ENCODE assay signal across 8 cellular contexts in the genomic region with DNA sequence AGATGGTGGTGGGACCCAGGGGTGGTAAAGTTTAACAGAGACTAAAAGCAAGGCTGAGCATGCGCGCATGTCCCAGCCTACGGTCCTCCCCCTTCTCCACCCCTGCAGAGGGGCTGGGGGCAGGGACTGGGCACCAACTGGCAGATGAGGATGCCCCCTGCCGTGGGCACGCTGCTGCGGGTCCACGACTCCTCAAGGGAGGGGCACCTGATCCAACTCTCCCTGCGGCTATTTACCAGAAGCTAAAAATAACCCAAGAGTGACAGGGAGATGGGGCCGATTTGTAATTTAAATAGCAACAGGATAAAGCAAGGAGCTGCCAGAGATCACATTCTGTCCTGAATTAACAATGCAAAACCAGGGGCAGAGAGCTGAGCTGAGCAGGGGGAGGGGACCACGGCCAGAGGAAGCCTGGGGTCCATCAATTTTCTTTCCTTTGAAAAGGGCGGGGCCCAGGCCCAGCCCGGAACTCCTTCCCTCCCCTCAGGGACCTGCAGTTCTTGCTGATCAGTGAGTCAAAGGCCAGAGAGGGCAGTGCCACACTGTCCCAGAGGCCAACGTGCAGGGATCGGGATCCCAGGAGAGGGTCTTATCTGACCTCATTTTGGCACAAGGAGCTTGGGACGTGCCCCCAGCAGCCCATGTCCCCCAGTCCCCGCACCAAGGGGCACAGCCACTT. TPM values are rescaled to one million over a fixed set of nuclear protein-coding genes. Genes with fewer than 3 reads are reported as not detected.
A peak's percentile ranks its signal among the peaks of the same experiment; 100 is the strongest.
DNase-seq lines count a peak whose midpoint lies in the region; ATAC-seq, FAIRE-seq and TF ChIP-seq lines count a peak whose summit lies in the region.

No MANE protein-coding gene starts in this region.

- peak overlapping the region; percentile 40 for H3K4me3 Mint-ChIP-seq in natural killer cell treated with Interleukin-12 subunit alpha and Interleukin-12 subunit beta and Interleukin-15 and Interleukin-18, amount 100 ng/mL, for 72 hours
- no peak overlapping the region for H3K4me3 Mint-ChIP-seq in natural killer cell
- H3K4me3 Mint-ChIP-seq in astrocyte (ENCODE audit: unreplicated experiment) = no peak overlapping the region

- no peak for TF ChIP-seq CTCF in natural killer cell (IDR thresholded peaks at IDR 0.05)
- TF ChIP-seq CTCF in astrocyte (IDR thresholded peaks at IDR 0.05; ENCODE audit: insufficient read depth, low read depth, low read length) = no peak
- no peak for TF ChIP-seq CTCF in left lung (IDR thresholded peaks at IDR 0.05)
- no peak for TF ChIP-seq CTCF in MM.1S (IDR thresholded peaks at IDR 0.05; ENCODE audit: low read length)

- no peak for ATAC-seq in natural killer cell treated with Interleukin-12 subunit alpha and Interleukin-12 subunit beta and Interleukin-15 and Interleukin-18, amount 100 ng/mL, for 72 hours
- ATAC-seq in natural killer cell (no peak), left lung (peak; percentile 24), aorta (ENCODE audit: low FRiP score) (peak; percentile 26), GM19397 (IDR thresholded peaks at IDR 0.05; ENCODE audit: unreplicated experiment) (no peak)

- H3K79me2 ChIP-seq in astrocyte (ENCODE audit: insufficient read depth, low read length) = no peaks in the 10 kb centered on the region
- H3K79me2 ChIP-seq in MM.1S (ENCODE audit: low read length) = no peaks in the 10 kb centered on the region

- WGBS in aorta, 2 donors = 36 to 38% methylated on average over 16 of the region's 16 CpGs

- H3K9ac ChIP-seq in astrocyte (ENCODE audit: low read length) (no peak overlapping the region), MM.1S (ENCODE audit: low read length) (no peak overlapping the region)

- peak overlapping the region; percentile 6 for H2AFZ ChIP-seq in astrocyte (ENCODE audit: low read depth, low read length)
- no peak overlapping the region for H2AFZ ChIP-seq in MM.1S (ENCODE audit: low read length)

- H3K27ac Mint-ChIP-seq in natural killer cell treated with Interleukin-12 subunit alpha and Interleukin-12 subunit beta and Interleukin-15 and Interleukin-18, amount 100 ng/mL, for 72 hours = no peak overlapping the region
- H3K27ac Mint-ChIP-seq in natural killer cell = no peak overlapping the region
- H3K27ac Mint-ChIP-seq in astrocyte (ENCODE audit: unreplicated experiment) = no peak overlapping the region

- no peak for DNase-seq in natural killer cell treated with Interleukin-12 subunit alpha and Interleukin-12 subunit beta and Interleukin-15 and Interleukin-18, amount 100 ng/mL, for 72 hours (ENCODE audit: low spot score)
- no peak for DNase-seq in natural killer cell
- no peak for DNase-seq in astrocyte (ENCODE audit: low read depth)
- DNase-seq in left lung = no peak
- no peak for DNase-seq in aorta
- DNase-seq in MM.1S = no peak
- DNase-seq in dermis blood vessel endothelial cell = no peak

- peaks cover 5 to 39% of the 10 kb centered on the region in 2 donors for H3K27me3 Mint-ChIP-seq in natural killer cell treated with Interleukin-12 subunit alpha and Interleukin-12 subunit beta and Interleukin-15 and Interleukin-18, amount 100 ng/mL, for 72 hours
- H3K27me3 Mint-ChIP-seq in natural killer cell (ENCODE audit: low read depth in 2 of 2) = peaks cover 14 to 30% of the 10 kb centered on the region in 2 donors
- H3K27me3 Mint-ChIP-seq in astrocyte (ENCODE audit: low read depth, unreplicated experiment) = peaks cover 10% of the 10 kb centered on the region

- H3F3A ChIP-seq in MM.1S (ENCODE audit: insufficient read depth, low read length) = no peaks in the 10 kb centered on the region

- H3K9me3 ChIP-seq in astrocyte (ENCODE audit: insufficient read depth, low read depth, low read length) (no peaks in the 10 kb centered on the region), left lung (no peaks in the 10 kb centered on the region), aorta (ENCODE audit: control insufficient read depth, low read length) (no peaks in the 10 kb centered on the region), MM.1S (replicated peaks; ENCODE audit: insufficient read depth, low read length) (no peaks in the 10 kb centered on the region)

- no peak overlapping the region for H3K4me3 ChIP-seq in astrocyte (ENCODE audit: insufficient read depth, low read depth, low read length)
- peak overlapping the region in 1 of 2 donors; percentile 9 for H3K4me3 ChIP-seq in left lung
- no peak overlapping the region for H3K4me3 ChIP-seq in aorta (ENCODE audit: low read length in 2 of 2)
- no peak overlapping the region for H3K4me3 ChIP-seq in MM.1S (ENCODE audit: low read length)

- no peaks in the 10 kb centered on the region for H3K36me3 Mint-ChIP-seq in natural killer cell treated with Interleukin-12 subunit alpha and Interleukin-12 subunit beta and Interleukin-15 and Interleukin-18, amount 100 ng/mL, for 72 hours
- no peaks in the 10 kb centered on the region for H3K36me3 Mint-ChIP-seq in natural killer cell
- no peaks in the 10 kb centered on the region for H3K36me3 Mint-ChIP-seq in astrocyte (ENCODE audit: low read depth, unreplicated experiment)

- FAIRE-seq in astrocyte (lab: Jason Lieb, UNC) = no peak

- H3K9me3 Mint-ChIP-seq in natural killer cell treated with Interleukin-12 subunit alpha and Interleukin-12 subunit beta and Interleukin-15 and Interleukin-18, amount 100 ng/mL, for 72 hours = no peaks in the 10 kb centered on the region
- no peaks in the 10 kb centered on the region for H3K9me3 Mint-ChIP-seq in natural killer cell
- no peaks in the 10 kb centered on the region for H3K9me3 Mint-ChIP-seq in astrocyte (ENCODE audit: unreplicated experiment)

- H3K36me3 ChIP-seq in astrocyte (ENCODE audit: insufficient read depth, low read length) (no peaks in the 10 kb centered on the region), left lung (no peaks in the 10 kb centered on the region), aorta (ENCODE audit: control insufficient read depth in 1 of 2, insufficient read depth in 2 of 2, low read length in 1 of 2) (no peaks in the 10 kb centered on the region), MM.1S (replicated peaks; ENCODE audit: insufficient read depth, low read length) (no peaks in the 10 kb centered on the region)

- peaks cover 9 to 14% of the 10 kb centered on the region in 2 donors for H3K4me1 Mint-ChIP-seq in natural killer cell treated with Interleukin-12 subunit alpha and Interleukin-12 subunit beta and Interleukin-15 and Interleukin-18, amount 100 ng/mL, for 72 hours (ENCODE audit: low read depth in 2 of 2)
- H3K4me1 Mint-ChIP-seq in natural killer cell (peaks cover 0 to 6% of the 10 kb centered on the region in 2 donors), astrocyte (ENCODE audit: low read depth, unreplicated experiment) (peaks cover 18% of the 10 kb centered on the region)

- intact Hi-C loops in natural killer cell (cut with micrococcal nuclease) = no loop called here
- intact Hi-C loops in left lung (cut with DNase I) = no loop called here
- intact Hi-C loops in aorta (cut with DNase I) = no loop called here

- H4K20me1 ChIP-seq in astrocyte (ENCODE audit: insufficient read depth, low read length) (no peaks in the 10 kb centered on the region), MM.1S (ENCODE audit: insufficient read depth, low read length) (no peaks in the 10 kb centered on the region)

- H3K4me2 ChIP-seq in astrocyte (ENCODE audit: low read length) (peak overlapping the region; percentile 74), MM.1S (ENCODE audit: low read depth, low read length) (no peak overlapping the region)

- H3K27me3 ChIP-seq in astrocyte (ENCODE audit: insufficient read depth, low read length) (peaks cover 3% of the 10 kb centered on the region), left lung (peaks cover 2 to 10% of the 10 kb centered on the region in 2 donors), aorta (ENCODE audit: control insufficient read depth in 1 of 2, insufficient read depth in 2 of 2, low read length in 1 of 2) (no peaks in the 10 kb centered on the region), MM.1S (replicated peaks; ENCODE audit: insufficient read depth, low read length) (peaks cover 46% of the 10 kb centered on the region)

- H3K27ac ChIP-seq in astrocyte (ENCODE audit: low read depth, low read length) (no peak overlapping the region), left lung (peak overlapping the region; percentile 62 to 90), aorta (ENCODE audit: low read depth in 1 of 2, low read length in 2 of 2) (no peak overlapping the region), MM.1S (ENCODE audit: low read length) (no peak overlapping the region)

- H3K4me1 ChIP-seq in astrocyte (ENCODE audit: insufficient read depth, low read length) = peaks cover 8% of the 10 kb centered on the region
- H3K4me1 ChIP-seq in left lung = peaks cover 12 to 91% of the 10 kb centered on the region in 2 donors
- no peaks in the 10 kb centered on the region for H3K4me1 ChIP-seq in aorta (ENCODE audit: control insufficient read depth in 1 of 2, insufficient read depth in 2 of 2, low read length in 2 of 2)
- H3K4me1 ChIP-seq in MM.1S (ENCODE audit: low read length) = no peaks in the 10 kb centered on the region

- H3K9me2 ChIP-seq in MM.1S (replicated peaks; ENCODE audit: insufficient read depth, low read length) = no peaks in the 10 kb centered on the region

RNA-seq across cellular contexts. Expression of a gene that starts 8.1 kb away (rescaled TPM):
- 100 to 1,000 TPM; 104 to 207 TPM for total RNA-seq in natural killer cell treated with Interleukin-12 subunit alpha and Interleukin-12 subunit beta and Interleukin-15 and Interleukin-18, amount 100 ng/mL, for 72 hours
- 100 to 1,000 TPM; 307 to 377 (median 350) TPM for total RNA-seq in natural killer cell
- 53.8 and 59.3 TPM in 2 replicates for total RNA-seq in astrocyte
- total RNA-seq in left lung = 10 to 100 TPM; 40.5 to 65.1 TPM
- 10 to 100 TPM; 36.1 to 61.1 TPM for total RNA-seq in aorta
- 10 to 100 TPM; 15.8 to 33.4 TPM for polyA plus RNA-seq in aorta
- 79.8 and 86.2 TPM in 2 replicates for total RNA-seq in dermis blood vessel endothelial cell

RNA-seq across cellular contexts. Expression of a gene that starts 42.3 kb away (rescaled TPM):
- 1 to 10 TPM; 1.4 to 4.0 TPM for total RNA-seq in natural killer cell treated with Interleukin-12 subunit alpha and Interleukin-12 subunit beta and Interleukin-15 and Interleukin-18, amount 100 ng/mL, for 72 hours
- total RNA-seq in natural killer cell = 10 to 100 TPM in 1 of 3 donors, 1 to 10 TPM in 2; 4.5 to 10.6 (median 6.3) TPM
- total RNA-seq in astrocyte = 277 and 325 TPM in 2 replicates
- 100 to 1,000 TPM in 1 of 2 donors, 10 to 100 TPM in 1; 15.4 to 121 TPM for total RNA-seq in left lung
- total RNA-seq in aorta = 10 to 100 TPM; 11.8 to 23.4 TPM
- polyA plus RNA-seq in aorta = 10 to 100 TPM; 15.8 to 40.3 TPM
- 46.1 and 59.6 TPM in 2 replicates for total RNA-seq in dermis blood vessel endothelial cell

RNA-seq across cellular contexts. Expression of a gene that starts 52.4 kb away (rescaled TPM):
- total RNA-seq in natural killer cell treated with Interleukin-12 subunit alpha and Interleukin-12 subunit beta and Interleukin-15 and Interleukin-18, amount 100 ng/mL, for 72 hours = under 1 TPM; 0.75 to 0.81 TPM
- total RNA-seq in natural killer cell (1 to 10 TPM; 2.2 to 6.5 (median 3.7) TPM), astrocyte (0.27 and 0.43 TPM in 2 replicates), left lung (not detected), aorta (under 1 TPM in 1 of 2 donors, not detected in 1; 0.29 TPM), dermis blood vessel endothelial cell (0.09 and 0.17 TPM in 2 replicates)
- 1 to 10 TPM in 1 of 2 donors, under 1 TPM in 1; 0.28 to 1.9 TPM for polyA plus RNA-seq in aorta

Comparison
In these comparisons a context has a peak if more than half of its experiments do, and no peak if none do; other contexts are left out.
1. ATAC-seq: peak in left lung (single experiment) and aorta (single experiment); none in natural killer cell treated with Interleukin-12 subunit alpha and Interleukin-12 subunit beta and Interleukin-15 and Interleukin-18, amount 100 ng/mL, for 72 hours (0 of 2), natural killer cell (0 of 3) and GM19397 (single experiment).
2. H3K27ac ChIP-seq: peak in left lung (2 of 2); none in astrocyte (single experiment), aorta (0 of 2) and MM.1S (single experiment).